ENCODE assay signal across 8 cellular contexts in genomic region chr19:39390460-39390758, GRCh38. TPM values are rescaled to one million over a fixed set of nuclear protein-coding genes. Genes with fewer than 3 reads are reported as not detected.
A peak's percentile ranks its signal among the peaks of the same experiment; 100 is the strongest.
DNase-seq lines count a peak whose midpoint lies in the region; ATAC-seq and TF ChIP-seq lines count a peak whose summit lies in the region.

No MANE protein-coding gene starts in this region.

- no peak for TF ChIP-seq RAD21 in Ishikawa (IDR thresholded peaks at IDR 0.05; ENCODE audit: low read depth)

- H3K36me3 ChIP-seq in iPS-18a (ENCODE audit: control insufficient read depth, low read depth, low read length): peaks cover 45% of the 10 kb centered on the region

- peaks cover 25% of the 10 kb centered on the region for H3K4me1 Mint-ChIP-seq in activated naive CD8-positive, alpha-beta T cell treated with anti-CD3 and anti-CD28 coated beads, Interleukin-2, amount 10 ng/mL, durations not matched to agents 7 days and 5 days

- H3K27me3 ChIP-seq in iPS-18a (ENCODE audit: control insufficient read depth, insufficient read depth, low read length): no peaks in the 10 kb centered on the region

- peaks cover 4% of the 10 kb centered on the region for H3K4me1 ChIP-seq in iPS-18a (ENCODE audit: control insufficient read depth, low read depth, low read length)

- peak overlapping the region; percentile 26 for H3K27ac ChIP-seq in iPS-18a (ENCODE audit: low read length)

- TF ChIP-seq CTCF in AG04449 (IDR thresholded peaks at IDR 0.05; ENCODE audit: insufficient read depth, low read length, missing control alignments): no peak

- H3K4me3 ChIP-seq in AG04449 (ENCODE audit: low read depth, low read length) (peak overlapping the region; percentile 99), iPS-18a (ENCODE audit: low read length) (peak overlapping the region; percentile 88)

- no peak for ATAC-seq in activated naive CD8-positive, alpha-beta T cell treated with anti-CD3 and anti-CD28 coated beads, Interleukin-2, amount 10 ng/mL, durations not matched to agents 7 days and 5 days (ENCODE audit: low read depth)

- no peaks in the 10 kb centered on the region for H3K9me3 ChIP-seq in iPS-18a (ENCODE audit: control insufficient read depth, low read depth, low read length)

- peak overlapping the region; percentile 99 for H3K27ac Mint-ChIP-seq in activated naive CD8-positive, alpha-beta T cell treated with anti-CD3 and anti-CD28 coated beads, Interleukin-2, amount 10 ng/mL, durations not matched to agents 7 days and 5 days

- TF ChIP-seq EP300 in Ishikawa (IDR thresholded peaks at IDR 0.05; ENCODE audit: borderline replicate concordance): no peak

- H3K9ac ChIP-seq in iPS-18a (ENCODE audit: low read length): peak overlapping the region; percentile 83

- POLR2A ChIA-PET in AG04449 (lab: Yijun Ruan, JAX): interaction anchor here (0.6 to 3.5 kb wide), 9 partner anchors 8 to 50 kb away, joined by 3 to 19 read pairs (median 3); partner anchors contain the start of genes RPS16 and SAMD4B
- POLR2A ChIA-PET in activated naive CD8-positive, alpha-beta T cell treated with anti-CD3 and anti-CD28 coated beads, Interleukin-2, amount 10 ng/mL, durations not matched to agents 7 days and 5 days (lab: Charles Lee): interaction anchor here (1.0 to 2.6 kb wide), 10 partner anchors 11 to 90 kb away, joined by 4 to 39 read pairs (median 14); partner anchors contain the start of genes GMFG, PLEKHG2, RPS16 and SAMD4B

- H3K36me3 Mint-ChIP-seq in activated naive CD8-positive, alpha-beta T cell treated with anti-CD3 and anti-CD28 coated beads, Interleukin-2, amount 10 ng/mL, durations not matched to agents 7 days and 5 days: peaks cover 20% of the 10 kb centered on the region

- CTCF ChIA-PET in AG04449 (lab: Yijun Ruan, JAX): interaction anchor here (1.6 to 3.7 kb wide), 5 partner anchors 8 to 142 kb away, joined by 5 to 22 read pairs (median 9); partner anchors contain the start of genes EID2B and PLEKHG2

- H3K4me3 Mint-ChIP-seq in activated naive CD8-positive, alpha-beta T cell treated with anti-CD3 and anti-CD28 coated beads, Interleukin-2, amount 10 ng/mL, durations not matched to agents 7 days and 5 days: peak overlapping the region; percentile 96

- H3K27me3 Mint-ChIP-seq in activated naive CD8-positive, alpha-beta T cell treated with anti-CD3 and anti-CD28 coated beads, Interleukin-2, amount 10 ng/mL, durations not matched to agents 7 days and 5 days: no peaks in the 10 kb centered on the region

- H3K9me3 Mint-ChIP-seq in activated naive CD8-positive, alpha-beta T cell treated with anti-CD3 and anti-CD28 coated beads, Interleukin-2, amount 10 ng/mL, durations not matched to agents 7 days and 5 days: no peaks in the 10 kb centered on the region

- DNase-seq in AG04449 (ENCODE audit: low read depth, low spot score) (no peak), NCI-H446 treated with DMSO at 0.1 percent for 48 hours (lab: John Stamatoyannopoulos, UW) (no peak), NCI-H1694 (lab: John Stamatoyannopoulos, UW) (no peak)
- DNase-seq in activated naive CD8-positive, alpha-beta T cell treated with anti-CD3 and anti-CD28 coated beads, Interleukin-2, amount 10 ng/mL, durations not matched to agents 7 days and 5 days: no peak
- peak; percentile 68 to 72 for DNase-seq in stimulated activated CD4-positive, alpha-beta T cell treated with anti-CD3 and anti-CD28 coated beads, Interleukin-15, amount 100 ng/mL, for 48 hours (ENCODE audit: low read depth in 2 of 2)
- DNase-seq in stimulated activated naive CD4-positive, alpha-beta T cell treated with Interleukin-2 at 50 U/mL for 16 hours (lab: John Stamatoyannopoulos, UW): no peak

TF ChIP-seq in Ishikawa, 13 proteins besides CTCF, POLR2A, EP300 and RAD21:
- peak; percentile 25; the same call in 1 of the 2 replicates for TF ChIP-seq USF1 (IDR thresholded peaks at IDR 0.05)
- TF ChIP-seq CEBPB (IDR thresholded peaks at IDR 0.05): no peak
- TF ChIP-seq CREB1 (IDR thresholded peaks at IDR 0.05; ENCODE audit: low read depth): peak; percentile 94

RNA-seq across cellular contexts. Expression of gene PAF1, which starts 0.5 kb away (rescaled TPM):
- 10 to 100 TPM; 40.7 to 47.0 TPM for total RNA-seq in activated naive CD8-positive, alpha-beta T cell treated with anti-CD3 and anti-CD28 coated beads, Interleukin-2, amount 10 ng/mL, durations not matched to agents 7 days and 5 days

RNA-seq across cellular contexts. Expression of gene MED29, which starts 0.8 kb away (rescaled TPM):
- 10 to 100 TPM; 39.0 to 40.7 TPM for total RNA-seq in activated naive CD8-positive, alpha-beta T cell treated with anti-CD3 and anti-CD28 coated beads, Interleukin-2, amount 10 ng/mL, durations not matched to agents 7 days and 5 days

RNA-seq across cellular contexts. Expression of gene ZFP36, which starts 16.2 kb away (rescaled TPM):
- 100 to 1,000 TPM; 102 to 107 TPM for total RNA-seq in activated naive CD8-positive, alpha-beta T cell treated with anti-CD3 and anti-CD28 coated beads, Interleukin-2, amount 10 ng/mL, durations not matched to agents 7 days and 5 days

RNA-seq across cellular contexts. Expression of gene PLEKHG2, which starts 22.1 kb away (rescaled TPM):
- 10 to 100 TPM; 65.7 to 65.9 TPM for total RNA-seq in activated naive CD8-positive, alpha-beta T cell treated with anti-CD3 and anti-CD28 coated beads, Interleukin-2, amount 10 ng/mL, durations not matched to agents 7 days and 5 days

RNA-seq across cellular contexts. Expression of gene RPS16, which starts 45.3 kb away (rescaled TPM):
- 1,000 to 10,000 TPM; 2,294 to 2,369 TPM for total RNA-seq in activated naive CD8-positive, alpha-beta T cell treated with anti-CD3 and anti-CD28 coated beads, Interleukin-2, amount 10 ng/mL, durations not matched to agents 7 days and 5 days

Comparison
In these comparisons a context has a peak if more than half of its experiments do, and no peak if none do; other contexts are left out.
1. DNase-seq: peak in stimulated activated CD4-positive, alpha-beta T cell treated with anti-CD3 and anti-CD28 coated beads, Interleukin-15, amount 100 ng/mL, for 48 hours (2 of 2); none in AG04449 (single experiment), activated naive CD8-positive, alpha-beta T cell treated with anti-CD3 and anti-CD28 coated beads, Interleukin-2, amount 10 ng/mL, durations not matched to agents 7 days and 5 days (single experiment), stimulated activated naive CD4-positive, alpha-beta T cell treated with Interleukin-2 at 50 U/mL for 16 hours (single experiment), NCI-H446 treated with DMSO at 0.1 percent for 48 hours (single experiment) and NCI-H1694 (single experiment).